Comparison of ENCODE assay signal across 1 cellular context in genomic region chr22:46985507-46985882, GRCh38.
TF ChIP-seq lines count a peak whose summit lies in the region.

No MANE protein-coding gene starts in this region.

TF ChIP-seq in Ishikawa, 13 proteins besides CTCF, POLR2A, EP300 and RAD21 (continued from another document):
- TF ChIP-seq REST (IDR thresholded peaks at IDR 0.05; ENCODE audit: low read depth) (no peak), CREB1 (IDR thresholded peaks at IDR 0.05; ENCODE audit: low read depth) (no peak), CEBPB (IDR thresholded peaks at IDR 0.05) (no peak)
